Comparison of ENCODE assay signal across 8 cellular contexts in the genomic region with DNA sequence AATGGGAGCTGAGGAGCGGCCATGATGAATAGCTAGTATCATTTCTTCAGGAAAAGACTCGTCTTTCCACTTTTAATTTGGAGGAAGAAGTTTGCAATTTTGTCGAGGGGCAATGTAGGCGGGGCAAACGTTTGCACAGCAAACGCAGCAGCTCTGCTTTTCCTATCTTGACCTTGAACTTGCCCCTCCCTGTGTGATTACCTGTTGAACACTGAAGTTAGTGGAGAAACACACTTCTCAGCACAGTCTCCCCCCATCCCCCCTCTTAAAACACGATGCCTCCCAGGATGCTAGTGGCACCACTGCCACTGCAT. TPM values are rescaled to one million over a fixed set of nuclear protein-coding genes. Genes with fewer than 3 reads are reported as not detected.
DNase-seq lines count a peak whose midpoint lies in the region; ATAC-seq lines count a peak whose summit lies in the region.

No MANE protein-coding gene starts in this region.

- H3K27ac Mint-ChIP-seq in activated CD8-positive, alpha-beta T cell treated with anti-CD3 and anti-CD28 coated beads, Interleukin-2, amount 10 ng/mL, durations not matched to agents 7 days and 5 days: peak overlapping the region; percentile 21
- H3K27ac Mint-ChIP-seq in stimulated activated effector memory CD8-positive, alpha-beta T cell treated with anti-CD3 and anti-CD28 coated beads, Interleukin-12 subunit alpha, Interleukin-12 subunit beta, amount 100 ng/mL, for 72 hours: no peak overlapping the region

- no peaks in the 10 kb centered on the region for H3K9me3 Mint-ChIP-seq in activated CD8-positive, alpha-beta T cell treated with anti-CD3 and anti-CD28 coated beads, Interleukin-2, amount 10 ng/mL, durations not matched to agents 7 days and 5 days (ENCODE audit: insufficient read depth)
- H3K9me3 Mint-ChIP-seq in stimulated activated effector memory CD8-positive, alpha-beta T cell treated with anti-CD3 and anti-CD28 coated beads, Interleukin-12 subunit alpha, Interleukin-12 subunit beta, amount 100 ng/mL, for 72 hours: no peaks in the 10 kb centered on the region

- H3K36me3 ChIP-seq in H7 (replicated peaks; ENCODE audit: control insufficient read depth, insufficient read depth, low read length) (no peaks in the 10 kb centered on the region), iPS-20b (ENCODE audit: insufficient read depth, low read depth, low read length) (no peaks in the 10 kb centered on the region)

- DNase-seq in H7 (no peak), germinal center (ENCODE audit: low spot score) (no peak)
- DNase-seq in activated CD8-positive, alpha-beta T cell treated with anti-CD3 and anti-CD28 coated beads, Interleukin-2, amount 10 ng/mL, durations not matched to agents 7 days and 5 days: no peak
- no peak for DNase-seq in stimulated activated effector memory CD8-positive, alpha-beta T cell treated with anti-CD3 and anti-CD28 coated beads, Interleukin-12 subunit alpha, Interleukin-12 subunit beta, amount 100 ng/mL, for 72 hours (ENCODE audit: low spot score in 2 of 2)
- DNase-seq in activated effector memory CD4-positive, alpha-beta T cell treated with Interleukin-2 at 50 U/mL for 16 hours: no peak

- peaks cover 48% of the 10 kb centered on the region for H3K27me3 Mint-ChIP-seq in activated CD8-positive, alpha-beta T cell treated with anti-CD3 and anti-CD28 coated beads, Interleukin-2, amount 10 ng/mL, durations not matched to agents 7 days and 5 days (ENCODE audit: low read depth)

- peaks cover 28% of the 10 kb centered on the region for H3K4me1 Mint-ChIP-seq in activated CD8-positive, alpha-beta T cell treated with anti-CD3 and anti-CD28 coated beads, Interleukin-2, amount 10 ng/mL, durations not matched to agents 7 days and 5 days (ENCODE audit: low read depth)
- H3K4me1 Mint-ChIP-seq in stimulated activated effector memory CD8-positive, alpha-beta T cell treated with anti-CD3 and anti-CD28 coated beads, Interleukin-12 subunit alpha, Interleukin-12 subunit beta, amount 100 ng/mL, for 72 hours: peaks cover 15% of the 10 kb centered on the region

- POLR2A ChIA-PET in activated CD8-positive, alpha-beta T cell treated with anti-CD3 and anti-CD28 coated beads, Interleukin-2, amount 10 ng/mL, durations not matched to agents 7 days and 5 days (lab: Charles Lee): interaction anchor here (0.7 kb wide), 1 partner anchor 49 kb away, joined by 3 read pairs; no protein-coding TSS in a partner anchor

- CTCF ChIA-PET in activated CD8-positive, alpha-beta T cell treated with anti-CD3 and anti-CD28 coated beads, Interleukin-2, amount 10 ng/mL, durations not matched to agents 7 days and 5 days (lab: Charles Lee): interaction anchor here (1.0 to 2.0 kb wide), 3 partner anchors 12 to 249 kb away, joined by 4 to 10 read pairs (median 4); no protein-coding TSS in a partner anchor

- peak overlapping the region; percentile 79; the same call in 1 of the 2 replicates for H3K9ac ChIP-seq in iPS-20b (ENCODE audit: low read depth, low read length)

- no peaks in the 10 kb centered on the region; the same call in 1 of the 2 replicates for H3K4me1 ChIP-seq in iPS-20b (ENCODE audit: insufficient read depth, low read length)

- no peaks in the 10 kb centered on the region for H3K36me3 Mint-ChIP-seq in activated CD8-positive, alpha-beta T cell treated with anti-CD3 and anti-CD28 coated beads, Interleukin-2, amount 10 ng/mL, durations not matched to agents 7 days and 5 days (ENCODE audit: low read depth)
- no peaks in the 10 kb centered on the region for H3K36me3 Mint-ChIP-seq in stimulated activated effector memory CD8-positive, alpha-beta T cell treated with anti-CD3 and anti-CD28 coated beads, Interleukin-12 subunit alpha, Interleukin-12 subunit beta, amount 100 ng/mL, for 72 hours

- no peak for ATAC-seq in activated CD8-positive, alpha-beta T cell treated with anti-CD3 and anti-CD28 coated beads, Interleukin-2, amount 10 ng/mL, durations not matched to agents 7 days and 5 days
- no peak for ATAC-seq in stimulated activated effector memory CD8-positive, alpha-beta T cell treated with anti-CD3 and anti-CD28 coated beads, Interleukin-12 subunit alpha, Interleukin-12 subunit beta, amount 100 ng/mL, for 72 hours
- ATAC-seq in HG02763 (IDR thresholded peaks at IDR 0.05; ENCODE audit: unreplicated experiment): no peak
- ATAC-seq in GM18909 (IDR thresholded peaks at IDR 0.05; ENCODE audit: poor library complexity, unreplicated experiment): no peak

- no peak overlapping the region for H3K27ac ChIP-seq in iPS-20b (ENCODE audit: low read length)

- H3K9me3 ChIP-seq in iPS-20b (ENCODE audit: insufficient read depth, low read depth, low read length): no peaks in the 10 kb centered on the region

- peaks cover 38% of the 10 kb centered on the region for H3K27me3 ChIP-seq in H7 (ENCODE audit: control insufficient read depth, insufficient read depth, low read length)
- peaks cover 63% of the 10 kb centered on the region for H3K27me3 ChIP-seq in iPS-20b (ENCODE audit: insufficient read depth, low read length)

- H3K4me3 ChIP-seq in H7 (ENCODE audit: insufficient read depth, low read depth, low read length): peak overlapping the region; percentile 61
- H3K4me3 ChIP-seq in iPS-20b (ENCODE audit: low read length): peak overlapping the region; percentile 86

- peak overlapping the region; percentile 73 for H3K4me3 Mint-ChIP-seq in activated CD8-positive, alpha-beta T cell treated with anti-CD3 and anti-CD28 coated beads, Interleukin-2, amount 10 ng/mL, durations not matched to agents 7 days and 5 days
- peak overlapping the region; percentile 66 for H3K4me3 Mint-ChIP-seq in stimulated activated effector memory CD8-positive, alpha-beta T cell treated with anti-CD3 and anti-CD28 coated beads, Interleukin-12 subunit alpha, Interleukin-12 subunit beta, amount 100 ng/mL, for 72 hours

RNA-seq across cellular contexts. Expression of a gene that starts 0.2 kb away (rescaled TPM):
- 7.3 and 8.3 TPM in 2 replicates for total RNA-seq in H7 (2014; rRNA removed; shearing (Covaris generic))
- total RNA-seq in activated CD8-positive, alpha-beta T cell treated with anti-CD3 and anti-CD28 coated beads, Interleukin-2, amount 10 ng/mL, durations not matched to agents 7 days and 5 days: 1 to 10 TPM in 1 of 2 experiments, under 1 TPM in 1; 0.52 to 1.0 TPM

RNA-seq across cellular contexts. Expression of a gene that starts 3.6 kb away (rescaled TPM):
- total RNA-seq in H7 (2014; rRNA removed; shearing (Covaris generic)): not detected in 2 replicates
- not detected for total RNA-seq in activated CD8-positive, alpha-beta T cell treated with anti-CD3 and anti-CD28 coated beads, Interleukin-2, amount 10 ng/mL, durations not matched to agents 7 days and 5 days
